Comparison of ENCODE assay signal across 18 cellular contexts in genomic region chr15:91023720-91024119, GRCh38. TPM values are rescaled to one million over a fixed set of nuclear protein-coding genes. Genes with fewer than 3 reads are reported as not detected.
A peak's percentile ranks its signal among the peaks of the same experiment; 100 is the strongest.
DNase-seq lines count a peak whose midpoint lies in the region; ATAC-seq and TF ChIP-seq lines count a peak whose summit lies in the region.
"Had no signal": no experiment of that assay in that cellular context is flagged by ENCODE, and none has a peak within 500 bp of the region (broad histone marks: within the 10 kb centered on the region; RNA-seq: fewer than 3 reads in every experiment).

No MANE protein-coding gene starts in this region.

- no peak for TF ChIP-seq CTCF in CD8-positive, alpha-beta T cell (IDR thresholded peaks at IDR 0.05)
- TF ChIP-seq CTCF in neural progenitor cell (IDR thresholded peaks at IDR 0.05) = no peak

- no peaks in the 10 kb centered on the region for H3K27me3 Mint-ChIP-seq in activated naive CD4-positive, alpha-beta T cell treated with anti-CD3 and anti-CD28 coated beads for 36 hours (ENCODE audit: low read depth)
- H3K27me3 Mint-ChIP-seq in CD8-positive, alpha-beta T cell (ENCODE audit: low read depth) = no peaks in the 10 kb centered on the region
- H3K27me3 Mint-ChIP-seq in activated T-helper 2 cell treated with anti-CD3 and anti-CD28 coated beads, Interferon-gamma antibody, Interleukin-2, Interleukin-4, amounts not matched to agents 10 μg/mL and 5 μg/mL and 100 μg/mL, durations not matched to agents 14 hours and 24 hours and 36 hours (ENCODE audit: low read depth) = no peaks in the 10 kb centered on the region
- no peaks in the 10 kb centered on the region for H3K27me3 Mint-ChIP-seq in neural progenitor cell (ENCODE audit: insufficient read depth, low read depth)
- no peaks in the 10 kb centered on the region for H3K27me3 Mint-ChIP-seq in activated CD4-positive, alpha-beta T cell treated with anti-CD3 and anti-CD28 coated beads, Interleukin-2, amount 10 ng/mL, durations not matched to agents 24 days and 14 days

- H3K79me2 ChIP-seq in neural progenitor cell (ENCODE audit: low read depth) = peaks cover 27% of the 10 kb centered on the region

- intact Hi-C loops in activated naive CD4-positive, alpha-beta T cell treated with anti-CD3 and anti-CD28 coated beads for 36 hours (cut with micrococcal nuclease) = loop anchor here (5.0 kb wide), 1 partner anchor 121 kb away; the partner anchor contains the start of gene MAN2A2
- intact Hi-C loops in CD8-positive, alpha-beta T cell (cut with DNase I, micrococcal nuclease) = loop anchor here (2.0 kb wide), 3 partner anchors 67 to 89 kb away; partner anchors contain the start of genes RCCD1 (in 1 of the 2) and UNC45A (in 1 of the 2)
- intact Hi-C loops in activated T-helper 2 cell treated with anti-CD3 and anti-CD28 coated beads, Interferon-gamma antibody, Interleukin-2, Interleukin-4, amounts not matched to agents 10 μg/mL and 5 μg/mL and 100 μg/mL, durations not matched to agents 14 hours and 24 hours and 36 hours (cut with micrococcal nuclease) = loop anchor here (2.0 kb wide), 1 partner anchor 29 kb away; the partner anchor contains the start of gene PRC1
- intact Hi-C loops in activated CD4-positive, alpha-beta T cell treated with anti-CD3 and anti-CD28 coated beads, Interleukin-2, amount 10 ng/mL, durations not matched to agents 24 days and 14 days (cut with micrococcal nuclease) = no loop called here

- no peaks in the 10 kb centered on the region for H3K36me3 Mint-ChIP-seq in activated naive CD4-positive, alpha-beta T cell treated with anti-CD3 and anti-CD28 coated beads for 36 hours (ENCODE audit: low read depth)
- peaks cover 6% of the 10 kb centered on the region for H3K36me3 Mint-ChIP-seq in CD8-positive, alpha-beta T cell
- no peaks in the 10 kb centered on the region for H3K36me3 Mint-ChIP-seq in activated T-helper 2 cell treated with anti-CD3 and anti-CD28 coated beads, Interferon-gamma antibody, Interleukin-2, Interleukin-4, amounts not matched to agents 10 μg/mL and 5 μg/mL and 100 μg/mL, durations not matched to agents 14 hours and 24 hours and 36 hours (ENCODE audit: low read depth)
- no peaks in the 10 kb centered on the region for H3K36me3 Mint-ChIP-seq in neural progenitor cell
- H3K36me3 Mint-ChIP-seq in activated CD4-positive, alpha-beta T cell treated with anti-CD3 and anti-CD28 coated beads, Interleukin-2, amount 10 ng/mL, durations not matched to agents 24 days and 14 days (ENCODE audit: low read depth) = peaks cover 1% of the 10 kb centered on the region

- no peaks in the 10 kb centered on the region for H3K9me3 Mint-ChIP-seq in activated naive CD4-positive, alpha-beta T cell treated with anti-CD3 and anti-CD28 coated beads for 36 hours
- H3K9me3 Mint-ChIP-seq in CD8-positive, alpha-beta T cell = no peaks in the 10 kb centered on the region
- no peaks in the 10 kb centered on the region for H3K9me3 Mint-ChIP-seq in activated T-helper 2 cell treated with anti-CD3 and anti-CD28 coated beads, Interferon-gamma antibody, Interleukin-2, Interleukin-4, amounts not matched to agents 10 μg/mL and 5 μg/mL and 100 μg/mL, durations not matched to agents 14 hours and 24 hours and 36 hours
- no peaks in the 10 kb centered on the region for H3K9me3 Mint-ChIP-seq in neural progenitor cell
- no peaks in the 10 kb centered on the region for H3K9me3 Mint-ChIP-seq in activated CD4-positive, alpha-beta T cell treated with anti-CD3 and anti-CD28 coated beads, Interleukin-2, amount 10 ng/mL, durations not matched to agents 24 days and 14 days
- H3K9me3 Mint-ChIP-seq: H9 had no signal

- ATAC-seq in CD8-positive, alpha-beta T cell = no peak
- no peak for ATAC-seq in HG02623 (IDR thresholded peaks at IDR 0.05; ENCODE audit: unreplicated experiment)

- no peak overlapping the region for H3K9ac ChIP-seq in neural progenitor cell

- H3K4me2 ChIP-seq in neural progenitor cell = no peak overlapping the region

- POLR2A ChIA-PET in CD8-positive, alpha-beta T cell (lab: Charles Lee) = interaction anchor here (0.6 kb wide), 1 partner anchor 420 kb away, joined by 3 read pairs; no protein-coding TSS in a partner anchor

- no peaks in the 10 kb centered on the region for H3K36me3 ChIP-seq in CD8-positive, alpha-beta T cell (ENCODE audit: insufficient read depth, low read length)
- H3K36me3 ChIP-seq in neural progenitor cell = no peaks in the 10 kb centered on the region

- no peaks in the 10 kb centered on the region for H3F3A ChIP-seq in neural progenitor cell (ENCODE audit: low read depth)

- H2AFZ ChIP-seq in neural progenitor cell (replicated peaks) = no peak overlapping the region

- H3K27ac Mint-ChIP-seq in activated naive CD4-positive, alpha-beta T cell treated with anti-CD3 and anti-CD28 coated beads for 36 hours = no peak overlapping the region
- no peak overlapping the region for H3K27ac Mint-ChIP-seq in CD8-positive, alpha-beta T cell
- H3K27ac Mint-ChIP-seq in activated T-helper 2 cell treated with anti-CD3 and anti-CD28 coated beads, Interferon-gamma antibody, Interleukin-2, Interleukin-4, amounts not matched to agents 10 μg/mL and 5 μg/mL and 100 μg/mL, durations not matched to agents 14 hours and 24 hours and 36 hours = no peak overlapping the region
- no peak overlapping the region for H3K27ac Mint-ChIP-seq in neural progenitor cell
- no peak overlapping the region for H3K27ac Mint-ChIP-seq in activated CD4-positive, alpha-beta T cell treated with anti-CD3 and anti-CD28 coated beads, Interleukin-2, amount 10 ng/mL, durations not matched to agents 24 days and 14 days
- H3K27ac Mint-ChIP-seq: H9 had no signal

- H3K4me1 ChIP-seq in CD8-positive, alpha-beta T cell (ENCODE audit: insufficient read depth, low read length) = peaks cover 11% of the 10 kb centered on the region
- peaks cover 12% of the 10 kb centered on the region for H3K4me1 ChIP-seq in neural progenitor cell

- no peaks in the 10 kb centered on the region for H3K9me3 ChIP-seq in CD8-positive, alpha-beta T cell (ENCODE audit: low read length)
- H3K9me3 ChIP-seq in neural progenitor cell (ENCODE audit: low read depth) = no peaks in the 10 kb centered on the region

- no peak for DNase-seq in activated naive CD4-positive, alpha-beta T cell treated with anti-CD3 and anti-CD28 coated beads for 36 hours
- DNase-seq in activated naive CD4-positive, alpha-beta T cell treated with anti-CD3 and anti-CD28 coated beads, Interleukin-2, amount 50 U/mL, for 16 hours = no peak
- DNase-seq in CD8-positive, alpha-beta T cell = no peak
- DNase-seq in activated T-helper 2 cell treated with anti-CD3 and anti-CD28 coated beads, Interferon-gamma antibody, Interleukin-2, Interleukin-4, amounts not matched to agents 10 μg/mL and 5 μg/mL and 100 μg/mL, durations not matched to agents 14 hours and 24 hours and 36 hours (ENCODE audit: low spot score) = no peak
- DNase-seq in neural progenitor cell (ENCODE audit: low spot score) (no peak), NCI-H524 treated with DMSO at 0.1 percent for 48 hours (lab: John Stamatoyannopoulos, UW) (no peak)
- no peak for DNase-seq in activated CD4-positive, alpha-beta T cell treated with anti-CD3 and anti-CD28 coated beads, Interleukin-2, amount 10 ng/mL, durations not matched to agents 24 days and 14 days
- DNase-seq: 8988T, DMS153, GF-D8, H9, NCI-H1105 treated with DMSO at 0.1 percent for 48 hours, NCI-H1694 treated with DMSO at 0.1 percent for 48 hours, NCI-H510A treated with DMSO at 0.1 percent for 48 hours, NCI-H82, PC-9 had no signal

- CTCF ChIA-PET in activated naive CD4-positive, alpha-beta T cell treated with anti-CD3 and anti-CD28 coated beads for 36 hours (lab: Charles Lee) = interaction anchor here (0.7 kb wide), 1 partner anchor 68 kb away, joined by 3 read pairs; no protein-coding TSS in a partner anchor
- CTCF ChIA-PET in CD8-positive, alpha-beta T cell (lab: Charles Lee) = interaction anchor here (2.1 kb wide), 1 partner anchor 67 kb away, joined by 9 read pairs; no protein-coding TSS in a partner anchor

- no peak overlapping the region for H3K27ac ChIP-seq in CD8-positive, alpha-beta T cell (ENCODE audit: low read depth, low read length)
- no peak overlapping the region for H3K27ac ChIP-seq in neural progenitor cell
- H3K27ac ChIP-seq: PC-9, RWPE1 had no signal

- H3K4me3 ChIP-seq in CD8-positive, alpha-beta T cell (ENCODE audit: low read depth, low read length) = no peak overlapping the region
- no peak overlapping the region for H3K4me3 ChIP-seq in neural progenitor cell

- no peaks in the 10 kb centered on the region for H4K20me1 ChIP-seq in neural progenitor cell (ENCODE audit: low read depth)

- H3K4me3 Mint-ChIP-seq in activated naive CD4-positive, alpha-beta T cell treated with anti-CD3 and anti-CD28 coated beads for 36 hours = peak overlapping the region; percentile 19
- peak overlapping the region; percentile 15 for H3K4me3 Mint-ChIP-seq in CD8-positive, alpha-beta T cell
- peak overlapping the region; percentile 26 for H3K4me3 Mint-ChIP-seq in activated T-helper 2 cell treated with anti-CD3 and anti-CD28 coated beads, Interferon-gamma antibody, Interleukin-2, Interleukin-4, amounts not matched to agents 10 μg/mL and 5 μg/mL and 100 μg/mL, durations not matched to agents 14 hours and 24 hours and 36 hours (ENCODE audit: low read depth)
- peak overlapping the region; percentile 98 for H3K4me3 Mint-ChIP-seq in neural progenitor cell
- H3K4me3 Mint-ChIP-seq in activated CD4-positive, alpha-beta T cell treated with anti-CD3 and anti-CD28 coated beads, Interleukin-2, amount 10 ng/mL, durations not matched to agents 24 days and 14 days = no peak overlapping the region

- no peaks in the 10 kb centered on the region for H3K27me3 ChIP-seq in CD8-positive, alpha-beta T cell (ENCODE audit: insufficient read depth, low read length)
- no peaks in the 10 kb centered on the region for H3K27me3 ChIP-seq in neural progenitor cell

- peaks cover 24% of the 10 kb centered on the region for H3K4me1 Mint-ChIP-seq in activated naive CD4-positive, alpha-beta T cell treated with anti-CD3 and anti-CD28 coated beads for 36 hours (ENCODE audit: low read depth)
- H3K4me1 Mint-ChIP-seq in CD8-positive, alpha-beta T cell (ENCODE audit: low read depth) = peaks cover 30% of the 10 kb centered on the region
- H3K4me1 Mint-ChIP-seq in activated T-helper 2 cell treated with anti-CD3 and anti-CD28 coated beads, Interferon-gamma antibody, Interleukin-2, Interleukin-4, amounts not matched to agents 10 μg/mL and 5 μg/mL and 100 μg/mL, durations not matched to agents 14 hours and 24 hours and 36 hours (ENCODE audit: low read depth) = peaks cover 18% of the 10 kb centered on the region
- H3K4me1 Mint-ChIP-seq in neural progenitor cell = peaks cover 22% of the 10 kb centered on the region
- H3K4me1 Mint-ChIP-seq in activated CD4-positive, alpha-beta T cell treated with anti-CD3 and anti-CD28 coated beads, Interleukin-2, amount 10 ng/mL, durations not matched to agents 24 days and 14 days = peaks cover 24% of the 10 kb centered on the region

RNA-seq across cellular contexts. Expression of gene VPS33B, which starts 1.3 kb away (rescaled TPM):
- total RNA-seq in activated naive CD4-positive, alpha-beta T cell treated with anti-CD3 and anti-CD28 coated beads for 36 hours = 10 to 100 TPM; 19.8 to 21.2 TPM
- total RNA-seq in CD8-positive, alpha-beta T cell = 10 to 100 TPM; 30.1 to 33.0 TPM
- total RNA-seq in activated T-helper 2 cell treated with anti-CD3 and anti-CD28 coated beads, Interferon-gamma antibody, Interleukin-2, Interleukin-4, amounts not matched to agents 10 μg/mL and 5 μg/mL and 100 μg/mL, durations not matched to agents 14 hours and 24 hours and 36 hours = 19.2 and 22.4 TPM in 2 replicates
- 13.0 and 13.9 TPM in 2 replicates for total RNA-seq in neural progenitor cell (ENCODE audit: low replicate concordance)
- 18.9 and 19.5 TPM in 2 replicates for total RNA-seq in activated CD4-positive, alpha-beta T cell treated with anti-CD3 and anti-CD28 coated beads, Interleukin-2, amount 10 ng/mL, durations not matched to agents 24 days and 14 days

RNA-seq across cellular contexts. Expression of gene PRC1, which starts 29.4 kb away (rescaled TPM):
- total RNA-seq in activated naive CD4-positive, alpha-beta T cell treated with anti-CD3 and anti-CD28 coated beads for 36 hours = 100 to 1,000 TPM; 173 TPM
- total RNA-seq in CD8-positive, alpha-beta T cell = 10 to 100 TPM; 24.6 to 31.3 TPM
- total RNA-seq in activated T-helper 2 cell treated with anti-CD3 and anti-CD28 coated beads, Interferon-gamma antibody, Interleukin-2, Interleukin-4, amounts not matched to agents 10 μg/mL and 5 μg/mL and 100 μg/mL, durations not matched to agents 14 hours and 24 hours and 36 hours = 91.8 and 95.2 TPM in 2 replicates
- total RNA-seq in neural progenitor cell (ENCODE audit: low replicate concordance) = 257 and 284 TPM in 2 replicates
- 85.0 and 86.2 TPM in 2 replicates for total RNA-seq in activated CD4-positive, alpha-beta T cell treated with anti-CD3 and anti-CD28 coated beads, Interleukin-2, amount 10 ng/mL, durations not matched to agents 24 days and 14 days
